15 cellular contexts compared by ENCODE assay signal in the genomic region with DNA sequence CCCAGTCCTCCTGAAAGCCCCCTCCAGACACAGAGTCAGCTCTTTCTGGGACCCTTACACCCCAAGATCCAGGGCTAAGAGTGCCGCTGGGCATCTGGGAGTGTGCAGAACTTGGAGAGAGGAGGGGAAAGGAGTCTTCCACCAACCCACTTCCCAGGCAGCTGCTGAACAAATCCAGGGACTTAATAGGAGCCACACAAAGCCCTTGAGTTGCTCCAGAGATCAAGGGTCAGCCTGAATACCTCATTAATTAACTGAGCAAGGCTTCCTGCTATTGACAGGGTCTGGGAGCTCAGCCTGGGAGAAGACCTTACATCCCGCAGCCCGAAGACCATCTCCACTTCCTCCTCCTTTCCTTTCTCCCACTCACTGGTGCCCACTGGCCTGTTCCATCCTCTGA.
DNase-seq lines count a peak whose midpoint lies in the region; TF ChIP-seq lines count a peak whose summit lies in the region.
"Had no signal": no experiment of that assay in that cellular context is flagged by ENCODE, and none has a peak within 500 bp of the region (broad histone marks: within the 10 kb centered on the region; RNA-seq: fewer than 3 reads in every experiment).

No MANE protein-coding gene starts in this region.

- peak overlapping the region; percentile 95 for H3K18ac ChIP-seq in neuronal stem cell (ENCODE audit: low read length)

- H3K27ac ChIP-seq in angular gyrus (ENCODE audit: low read depth, low read length) (peak overlapping the region; percentile 1), mesodermal cell (ENCODE audit: low read depth, low read length, severe bottlenecking) (peak overlapping the region; percentile 41), neuronal stem cell (replicated peaks; ENCODE audit: low read length) (peak overlapping the region; percentile 81), PC-9 (no peak overlapping the region)
- H3K27ac ChIP-seq: BLaER1 treated with 17β-estradiol and CSF1 and Interleukin-3, amounts not matched to agents 10 nM and 100 nM had no signal

- TF ChIP-seq CTCF in PC-9 (conservative IDR thresholded peaks at IDR 0.05) = no peak

- peak overlapping the region; percentile 95 for H2BK5ac ChIP-seq in neuronal stem cell (ENCODE audit: low read length)

- no peak overlapping the region for H3K14ac ChIP-seq in neuronal stem cell (ENCODE audit: low read length)

- peak overlapping the region; percentile 11 for H2BK15ac ChIP-seq in neuronal stem cell (ENCODE audit: low read length)

- peak overlapping the region; percentile 84 for H2BK120ac ChIP-seq in neuronal stem cell (ENCODE audit: low read depth, low read length)

- peak overlapping the region; percentile 92 for H4K91ac ChIP-seq in neuronal stem cell (ENCODE audit: low read depth, low read length, poor library complexity)

- H3K9me2 ChIP-seq in PC-9 (ENCODE audit: insufficient read depth) = no peaks in the 10 kb centered on the region

- BruUV-seq in PC-9 (replicated peaks; lab: Mats Ljungman, UMichigan) = no TSS peak

- H2AFZ ChIP-seq in neuronal stem cell (ENCODE audit: low read length) (no peak overlapping the region), PC-9 (no peak overlapping the region)

- H3K4me3 ChIP-seq in mesodermal cell (ENCODE audit: extremely low read depth, insufficient read depth, low read length, poor library complexity, severe bottlenecking) (no peak overlapping the region), neuronal stem cell (ENCODE audit: low read length in 2 of 2) (no peak overlapping the region), PC-9 (no peak overlapping the region)
- H3K4me3 ChIP-seq: BLaER1 treated with 17β-estradiol and CSF1 and Interleukin-3, amounts not matched to agents 10 nM and 100 nM had no signal

- H3K9me3 ChIP-seq in mesodermal cell (ENCODE audit: control insufficient read depth, low read length) (no peaks in the 10 kb centered on the region), neuronal stem cell (replicated peaks in 1 of 2; ENCODE audit: control insufficient read depth in 2 of 2, insufficient read depth in 1 of 2, low read depth in 1 of 2, low read length in 2 of 2) (no peaks in the 10 kb centered on the region), PC-9 (ENCODE audit: insufficient read depth, low read depth) (no peaks in the 10 kb centered on the region)
- H3K9me3 ChIP-seq: BLaER1 treated with 17β-estradiol and CSF1 and Interleukin-3, amounts not matched to agents 10 nM and 100 nM had no signal

- no peaks in the 10 kb centered on the region for H3K79me1 ChIP-seq in neuronal stem cell (ENCODE audit: low read depth, low read length)

- H3K9ac ChIP-seq in neuronal stem cell (ENCODE audit: low read depth, low read length, poor library complexity) = no peak overlapping the region
- H3K9ac ChIP-seq: BLaER1 treated with 17β-estradiol and CSF1 and Interleukin-3, amounts not matched to agents 10 nM and 100 nM had no signal

- H3K4me1 ChIP-seq in mesodermal cell (ENCODE audit: control insufficient read depth, insufficient read depth, low read length, poor library complexity, severe bottlenecking) = peaks cover 7% of the 10 kb centered on the region
- peaks cover 0 to 26% of the 10 kb centered on the region in 2 donors for H3K4me1 ChIP-seq in neuronal stem cell (ENCODE audit: control insufficient read depth in 2 of 2, insufficient read depth in 1 of 2, low read depth in 1 of 2, low read length in 2 of 2)
- no peaks in the 10 kb centered on the region for H3K4me1 ChIP-seq in PC-9 (replicated peaks; ENCODE audit: insufficient read depth)

- no peaks in the 10 kb centered on the region for H4K20me1 ChIP-seq in PC-9 (ENCODE audit: insufficient read depth)
- H4K20me1 ChIP-seq: BLaER1 treated with 17β-estradiol and CSF1 and Interleukin-3, amounts not matched to agents 10 nM and 100 nM had no signal

- H3K4me2 ChIP-seq in neuronal stem cell (ENCODE audit: insufficient read depth, low read length, poor library complexity, severe bottlenecking) (peak overlapping the region; percentile 37), PC-9 (no peak overlapping the region)
- H3K4me2 ChIP-seq: BLaER1 treated with 17β-estradiol and CSF1 and Interleukin-3, amounts not matched to agents 10 nM and 100 nM had no signal

- no peak overlapping the region for H4K8ac ChIP-seq in neuronal stem cell (ENCODE audit: low read depth, low read length)

- H3K23ac ChIP-seq in neuronal stem cell (ENCODE audit: low read depth, low read length, poor library complexity) = no peak overlapping the region

- peak overlapping the region; percentile 82 for H2BK12ac ChIP-seq in neuronal stem cell (ENCODE audit: low read length)

- H3K79me2 ChIP-seq in PC-9 (ENCODE audit: low read depth) = no peaks in the 10 kb centered on the region

- POLR2A ChIA-PET in PC-9 (lab: Charles Lee; ENCODE audit: unreplicated experiment) = no interaction called here

- WGBS in mesodermal cell (ENCODE audit: insufficient coverage in 2 of 2), 2 experiments = 74 to 79% methylated on average over 2 to 3 of the region's 3 CpGs
- WGBS in neuronal stem cell (ENCODE audit: extremely low coverage in 2 of 2, insufficient read length in 2 of 2, insufficient replicate concordance in 1 of 2), 2 donors = no CpG with 5 or more reads among the region's 3 CpGs

- no peak overlapping the region for H3K4ac ChIP-seq in neuronal stem cell (ENCODE audit: low read length)

- CTCF ChIA-PET in PC-9 (lab: Charles Lee) = no interaction called here

- H3K36me3 ChIP-seq in mesodermal cell (ENCODE audit: control insufficient read depth, insufficient read depth, low read length) (no peaks in the 10 kb centered on the region), neuronal stem cell (replicated peaks in 1 of 2; ENCODE audit: control insufficient read depth in 2 of 2, insufficient read depth in 2 of 2, low read length in 2 of 2) (no peaks in the 10 kb centered on the region), PC-9 (ENCODE audit: low read depth) (no peaks in the 10 kb centered on the region)
- H3K36me3 ChIP-seq: BLaER1 treated with 17β-estradiol and CSF1 and Interleukin-3, amounts not matched to agents 10 nM and 100 nM had no signal

- H3K27me3 ChIP-seq in neuronal stem cell (ENCODE audit: control insufficient read depth in 3 of 3, insufficient read depth in 3 of 3, low read depth in 1 of 3, low read length in 3 of 3) (no peaks in the 10 kb centered on the region), PC-9 (ENCODE audit: insufficient read depth, low read depth) (peaks cover 6% of the 10 kb centered on the region; the same call in 1 of the 2 replicates)
- H3K27me3 ChIP-seq: BLaER1 treated with 17β-estradiol and CSF1 and Interleukin-3, amounts not matched to agents 10 nM and 100 nM had no signal

- H3F3A ChIP-seq in PC-9 (ENCODE audit: insufficient read depth, low read depth) = no peaks in the 10 kb centered on the region

- peak overlapping the region; percentile 34 for H2AK5ac ChIP-seq in neuronal stem cell (ENCODE audit: low read depth, low read length)

- DNase-seq in ELF-1 (ENCODE audit: low read depth, low spot score) (peak; percentile 29), neuronal stem cell (ENCODE audit: low spot score) (peak; percentile 65), cardiac septum (ENCODE audit: low spot score) (no peak), PC-9 (no peak)
- no peak for DNase-seq in stimulated activated naive CD4-positive, alpha-beta T cell treated with Interleukin-2 at 50 U/mL for 16 hours (lab: John Stamatoyannopoulos, UW)
- DNase-seq: CD8-positive, alpha-beta T cell; DMS 273 treated with DMSO at 0.1 percent for 48 hours; DMS53; DND-41; EL; GOT3; H9 had no signal

- intact Hi-C loops in cardiac septum (cut with DNase I) (no loop called here), PC-9 (cut with micrococcal nuclease; ENCODE audit: unreplicated experiment) (no loop called here)

Comparison
In these comparisons a context has a peak if more than half of its experiments do, and no peak if none do; other contexts are left out.
1. DNase-seq: peak in ELF-1 (single experiment) and neuronal stem cell (single experiment); none in cardiac septum (single experiment), PC-9 (0 of 2) and stimulated activated naive CD4-positive, alpha-beta T cell treated with Interleukin-2 at 50 U/mL for 16 hours (single experiment).